In genomic region chr17:48240122-48240521, GRCh38 we compare ENCODE assay signal across 22 cellular contexts.
A peak's percentile ranks its signal among the peaks of the same experiment; 100 is the strongest.
DNase-seq lines count a peak whose midpoint lies in the region; ATAC-seq and TF ChIP-seq lines count a peak whose summit lies in the region.
"Had no signal": no experiment of that assay in that cellular context is flagged by ENCODE, and none has a peak within 500 bp of the region (broad histone marks: within the 10 kb centered on the region; RNA-seq: fewer than 3 reads in every experiment).

No MANE protein-coding gene starts in this region.

- H3K27ac Mint-ChIP-seq in stimulated activated naive CD8-positive, alpha-beta T cell treated with anti-CD3 and anti-CD28 coated beads, Interleukin-15, Interleukin-2, amounts not matched to agents 100 ng/mL and 50 ng/mL, for 24 hours: peak overlapping the region; percentile 32
- peak overlapping the region in 1 of 2 donors; percentile 54 for H3K27ac Mint-ChIP-seq in stimulated activated naive CD8-positive, alpha-beta T cell treated with anti-CD3 and anti-CD28 coated beads, Interleukin-15, amount 100 ng/mL, for 72 hours
- H3K27ac Mint-ChIP-seq in immature natural killer cell (peak overlapping the region; percentile 22 to 85 (median 69)), type B pancreatic cell (peak overlapping the region; percentile 10)
- H3K27ac Mint-ChIP-seq: activated CD8-positive, alpha-beta T cell treated with anti-CD3 and anti-CD28 coated beads, Interleukin-2, amount 10 ng/mL, durations not matched to agents 7 days and 5 days; activated naive CD8-positive, alpha-beta T cell treated with anti-CD3 and anti-CD28 coated beads, Interleukin-2, amount 10 ng/mL, durations not matched to agents 7 days and 5 days; dendritic cell treated with granulocyte-macrophage colony-stimulating factor and Interleukin-4, amounts not matched to agents 40 ng/mL and 50 ng/mL, for 4 days had no signal

- H3K4me3 Mint-ChIP-seq in stimulated activated naive CD8-positive, alpha-beta T cell treated with anti-CD3 and anti-CD28 coated beads, Interleukin-15, Interleukin-2, amounts not matched to agents 100 ng/mL and 50 ng/mL, for 24 hours: no peak overlapping the region
- no peak overlapping the region for H3K4me3 Mint-ChIP-seq in stimulated activated naive CD8-positive, alpha-beta T cell treated with anti-CD3 and anti-CD28 coated beads, Interleukin-15, amount 100 ng/mL, for 72 hours
- peak overlapping the region in 4 of 5 donors; percentile 6 to 70 (median 37) for H3K4me3 Mint-ChIP-seq in immature natural killer cell
- H3K4me3 Mint-ChIP-seq in type B pancreatic cell: no peak overlapping the region
- H3K4me3 Mint-ChIP-seq: activated CD8-positive, alpha-beta T cell treated with anti-CD3 and anti-CD28 coated beads, Interleukin-2, amount 10 ng/mL, durations not matched to agents 7 days and 5 days; dendritic cell treated with granulocyte-macrophage colony-stimulating factor and Interleukin-4, amounts not matched to agents 40 ng/mL and 50 ng/mL, for 4 days had no signal

- no peak for DNase-seq in stimulated activated naive CD8-positive, alpha-beta T cell treated with anti-CD3 and anti-CD28 coated beads, Interleukin-15, amount 100 ng/mL, for 72 hours
- DNase-seq in adipocyte (ENCODE audit: low read depth) (no peak), immature natural killer cell (no peak), type B pancreatic cell (ENCODE audit: extremely low spot score, unreplicated experiment) (no peak), NCI-H1048 (lab: John Stamatoyannopoulos, UW) (no peak), ACHN (no peak)
- DNase-seq: activated CD8-positive, alpha-beta T cell treated with anti-CD3 and anti-CD28 coated beads, Interleukin-2, amount 10 ng/mL, durations not matched to agents 7 days and 5 days; activated naive CD8-positive, alpha-beta T cell treated with anti-CD3 and anti-CD28 coated beads, Interleukin-2, amount 10 ng/mL, durations not matched to agents 7 days and 5 days; activated T-cell treated with anti-CD3 and anti-CD28 coated beads, Interleukin-2, amount 50 U/mL, for 48 hours; DND-41; mucosa of descending colon; NCI-H1417 treated with DMSO at 0.1 percent for 48 hours; NCI-H2171; NCI-H526; occipital lobe; stimulated activated CD4-positive, alpha-beta T cell treated with anti-CD3 and anti-CD28 coated beads, Interleukin-12 subunit alpha, Interleukin-12 subunit beta, amount 100 ng/mL, for 4 hours had no signal

- H3K9me3 ChIP-seq in adipocyte (ENCODE audit: control insufficient read depth, low read length): no peaks in the 10 kb centered on the region
- H3K9me3 ChIP-seq: gastroesophageal sphincter, mucosa of descending colon, thoracic aorta had no signal

- peak overlapping the region; percentile 47 for H3K9ac ChIP-seq in adipocyte (ENCODE audit: low read length)

- in situ Hi-C loops in ACHN (cut with HindIII; ENCODE audit: low pct_ligation_motif_present, low pct_unique_long_range_greater_than_20kb, low sequenced_read_pairs): no loop called here

- peaks cover 66% of the 10 kb centered on the region for H3K4me1 Mint-ChIP-seq in stimulated activated naive CD8-positive, alpha-beta T cell treated with anti-CD3 and anti-CD28 coated beads, Interleukin-15, Interleukin-2, amounts not matched to agents 100 ng/mL and 50 ng/mL, for 24 hours (ENCODE audit: low read depth)
- peaks cover 55% of the 10 kb centered on the region for H3K4me1 Mint-ChIP-seq in stimulated activated naive CD8-positive, alpha-beta T cell treated with anti-CD3 and anti-CD28 coated beads, Interleukin-15, amount 100 ng/mL, for 72 hours
- peaks cover 95 to 98% of the 10 kb centered on the region in 2 donors for H3K4me1 Mint-ChIP-seq in immature natural killer cell
- H3K4me1 Mint-ChIP-seq in type B pancreatic cell (ENCODE audit: unreplicated experiment): peaks cover 36% of the 10 kb centered on the region

- H3K4me1 ChIP-seq in adipocyte (ENCODE audit: control insufficient read depth, insufficient read depth, low read length): peaks cover 66% of the 10 kb centered on the region

- peaks cover 20% of the 10 kb centered on the region for H3K36me3 Mint-ChIP-seq in stimulated activated naive CD8-positive, alpha-beta T cell treated with anti-CD3 and anti-CD28 coated beads, Interleukin-15, Interleukin-2, amounts not matched to agents 100 ng/mL and 50 ng/mL, for 24 hours (ENCODE audit: low read depth)
- H3K36me3 Mint-ChIP-seq in immature natural killer cell (peaks cover 0 to 4% (median 3%) of the 10 kb centered on the region in 3 donors), type B pancreatic cell (no peaks in the 10 kb centered on the region)

- no peaks in the 10 kb centered on the region for H3K36me3 ChIP-seq in adipocyte (ENCODE audit: control insufficient read depth, insufficient read depth, low read length, severe bottlenecking)
- H3K36me3 ChIP-seq: gastroesophageal sphincter, thoracic aorta had no signal

- no peaks in the 10 kb centered on the region for H3K9me3 Mint-ChIP-seq in stimulated activated naive CD8-positive, alpha-beta T cell treated with anti-CD3 and anti-CD28 coated beads, Interleukin-15, Interleukin-2, amounts not matched to agents 100 ng/mL and 50 ng/mL, for 24 hours
- no peaks in the 10 kb centered on the region for H3K9me3 Mint-ChIP-seq in stimulated activated naive CD8-positive, alpha-beta T cell treated with anti-CD3 and anti-CD28 coated beads, Interleukin-15, amount 100 ng/mL, for 72 hours
- H3K9me3 Mint-ChIP-seq in immature natural killer cell: no peaks in the 10 kb centered on the region
- no peaks in the 10 kb centered on the region for H3K9me3 Mint-ChIP-seq in type B pancreatic cell
- H3K9me3 Mint-ChIP-seq: activated naive CD8-positive, alpha-beta T cell treated with anti-CD3 and anti-CD28 coated beads, Interleukin-2, amount 10 ng/mL, durations not matched to agents 7 days and 5 days; dendritic cell treated with granulocyte-macrophage colony-stimulating factor and Interleukin-4, amounts not matched to agents 40 ng/mL and 50 ng/mL, for 4 days had no signal

- H3K27me3 Mint-ChIP-seq in stimulated activated naive CD8-positive, alpha-beta T cell treated with anti-CD3 and anti-CD28 coated beads, Interleukin-15, Interleukin-2, amounts not matched to agents 100 ng/mL and 50 ng/mL, for 24 hours: no peaks in the 10 kb centered on the region
- no peaks in the 10 kb centered on the region for H3K27me3 Mint-ChIP-seq in stimulated activated naive CD8-positive, alpha-beta T cell treated with anti-CD3 and anti-CD28 coated beads, Interleukin-15, amount 100 ng/mL, for 72 hours
- H3K27me3 Mint-ChIP-seq in immature natural killer cell (ENCODE audit: low read depth in 3 of 3) (peaks cover 0 to 4% (median 0%) of the 10 kb centered on the region in 3 donors), type B pancreatic cell (peaks cover under 1% of the 10 kb centered on the region)
- H3K27me3 Mint-ChIP-seq: activated naive CD8-positive, alpha-beta T cell treated with anti-CD3 and anti-CD28 coated beads, Interleukin-2, amount 10 ng/mL, durations not matched to agents 7 days and 5 days had no signal

- no peak for ATAC-seq in stimulated activated naive CD8-positive, alpha-beta T cell treated with anti-CD3 and anti-CD28 coated beads, Interleukin-15, amount 100 ng/mL, for 72 hours
- no peak for ATAC-seq in HG03565 (IDR thresholded peaks at IDR 0.05; ENCODE audit: unreplicated experiment)
- ATAC-seq: gastroesophageal sphincter, mucosa of descending colon had no signal

- no peaks in the 10 kb centered on the region for H3K27me3 ChIP-seq in adipocyte (replicated peaks; ENCODE audit: control insufficient read depth, insufficient read depth, low read length)

- H3K4me3 ChIP-seq in adipocyte (ENCODE audit: low read length): no peak overlapping the region
- H3K4me3 ChIP-seq: gastroesophageal sphincter, mucosa of descending colon, SK-N-MC, thoracic aorta had no signal

- TF ChIP-seq CTCF in type B pancreatic cell (conservative IDR thresholded peaks at IDR 0.05): no peak

Comparison
In these comparisons a context has a peak if more than half of its experiments do, and no peak if none do; other contexts are left out.
1. H3K4me3 Mint-ChIP-seq: peak in immature natural killer cell (4 of 5); none in stimulated activated naive CD8-positive, alpha-beta T cell treated with anti-CD3 and anti-CD28 coated beads, Interleukin-15, Interleukin-2, amounts not matched to agents 100 ng/mL and 50 ng/mL, for 24 hours (single experiment), stimulated activated naive CD8-positive, alpha-beta T cell treated with anti-CD3 and anti-CD28 coated beads, Interleukin-15, amount 100 ng/mL, for 72 hours (0 of 2) and type B pancreatic cell (single experiment).